8 cellular contexts compared by ENCODE assay signal in the genomic region with DNA sequence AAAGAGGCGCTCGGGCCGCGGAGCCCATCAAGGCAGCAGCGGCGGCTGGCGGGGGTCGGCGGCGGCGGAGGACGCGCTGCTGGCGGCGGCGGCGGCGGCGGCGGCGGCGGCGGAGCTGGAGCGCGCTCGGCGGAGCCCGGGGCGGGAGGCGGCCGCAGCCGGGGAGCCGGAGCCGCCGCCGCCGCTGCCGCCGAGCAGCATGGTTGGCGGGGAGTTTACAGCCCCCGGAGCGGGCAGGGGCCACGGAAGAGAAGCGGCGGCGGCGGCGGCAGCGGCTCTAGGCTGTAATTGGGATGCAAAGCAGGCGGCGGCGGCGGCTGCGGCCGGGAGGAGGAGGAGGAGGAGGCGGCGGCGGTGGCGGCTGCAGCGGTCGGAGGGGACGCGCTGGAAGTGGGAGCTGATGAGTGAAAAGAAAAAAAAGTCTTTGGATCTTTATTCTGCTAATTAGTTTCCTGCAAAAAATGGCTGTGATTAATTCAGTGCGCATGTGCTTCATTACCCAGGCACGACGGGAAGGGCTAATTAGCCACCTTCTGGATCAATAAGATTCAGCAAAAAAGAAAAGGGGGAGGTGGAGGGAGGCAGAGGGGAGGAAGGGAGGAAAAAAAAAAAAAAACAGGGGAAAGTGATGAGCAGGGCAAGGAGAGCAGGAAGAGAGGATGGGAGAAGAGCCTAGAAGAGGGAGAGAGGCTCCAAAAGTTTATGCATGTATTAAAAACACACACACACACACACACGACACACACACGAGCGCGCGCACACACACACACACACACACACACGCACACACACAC. TPM values are rescaled to one million over a fixed set of nuclear protein-coding genes. Genes with fewer than 3 reads are reported as not detected.
DNase-seq lines count a peak whose midpoint lies in the region; ATAC-seq and TF ChIP-seq lines count a peak whose summit lies in the region.

No MANE protein-coding gene starts in this region.

- peak overlapping the region; percentile 79 for H3K27ac Mint-ChIP-seq in stimulated activated naive B cell treated with anti-CD40 and anti-IgM and Interleukin-4, amounts not matched to agents 10 μg/mL and 1 μg/mL and 100 μg/mL, for 72 hours

- peak overlapping the region; percentile 89 for H3K4me3 Mint-ChIP-seq in stimulated activated naive B cell treated with anti-CD40 and anti-IgM and Interleukin-4, amounts not matched to agents 10 μg/mL and 1 μg/mL and 100 μg/mL, for 72 hours

- H3K9me3 Mint-ChIP-seq in stimulated activated naive B cell treated with anti-CD40 and anti-IgM and Interleukin-4, amounts not matched to agents 10 μg/mL and 1 μg/mL and 100 μg/mL, for 72 hours, result no peaks in the 10 kb centered on the region

- H3K4me3 ChIP-seq in body of pancreas, result peak overlapping the region; percentile 33 to 77

- H3K36me3 Mint-ChIP-seq in stimulated activated naive B cell treated with anti-CD40 and anti-IgM and Interleukin-4, amounts not matched to agents 10 μg/mL and 1 μg/mL and 100 μg/mL, for 72 hours, result peaks cover 0 to 2% of the 10 kb centered on the region in 2 donors

- H3K36me3 ChIP-seq in body of pancreas (replicated peaks in 1 of 2; ENCODE audit: insufficient read depth in 1 of 2, low read depth in 2 of 2), result no peaks in the 10 kb centered on the region

- no peaks in the 10 kb centered on the region for H3K27me3 ChIP-seq in body of pancreas

- H3K4me1 Mint-ChIP-seq in stimulated activated naive B cell treated with anti-CD40 and anti-IgM and Interleukin-4, amounts not matched to agents 10 μg/mL and 1 μg/mL and 100 μg/mL, for 72 hours, result peaks cover 20 to 45% of the 10 kb centered on the region in 2 donors

- H3K9me3 ChIP-seq in body of pancreas, result no peaks in the 10 kb centered on the region

- DNase-seq in ACHN (peak; percentile 41), NCI-H526 treated with DMSO at 0.1 percent for 48 hours (lab: John Stamatoyannopoulos, UW) (peak; percentile 75), body of pancreas (peak; percentile 41 to 62 (median 50)), kidney glomerular epithelial cell (lab: John Stamatoyannopoulos, UW) (peak; percentile 23), amniotic stem cell (lab: John Stamatoyannopoulos, UW) (no peak)
- no peak for DNase-seq in stimulated activated naive B cell treated with anti-CD40 and anti-IgM and Interleukin-4, amounts not matched to agents 10 μg/mL and 1 μg/mL and 100 μg/mL, for 72 hours

- peaks cover 40% of the 10 kb centered on the region for H3K4me1 ChIP-seq in body of pancreas

- H3K27me3 Mint-ChIP-seq in stimulated activated naive B cell treated with anti-CD40 and anti-IgM and Interleukin-4, amounts not matched to agents 10 μg/mL and 1 μg/mL and 100 μg/mL, for 72 hours, result peaks cover 44 to 50% of the 10 kb centered on the region in 2 donors

- TF ChIP-seq CTCF in body of pancreas (IDR thresholded peaks at IDR 0.05), result peak in 1 of 7 experiments; percentile 14

- H3K27ac ChIP-seq in body of pancreas, result peak overlapping the region; percentile 72 to 96 (median 95)

- TF ChIP-seq POLR2A in body of pancreas (IDR thresholded peaks at IDR 0.05), result peak in 2 of 3 donors; percentile 20 to 27

- intact Hi-C loops in body of pancreas (cut with DNase I), result no loop called here

- WGBS in body of pancreas, 2 donors, result 0% methylated on average over 30 to 41 of the region's 72 CpGs

- ATAC-seq in GM18498 (IDR thresholded peaks at IDR 0.05; ENCODE audit: unreplicated experiment) (peak; percentile 32), HG02943 (IDR thresholded peaks at IDR 0.05; ENCODE audit: low read depth, unreplicated experiment) (peak; percentile 32), body of pancreas (peak; percentile 19)
- ATAC-seq in stimulated activated naive B cell treated with anti-CD40 and anti-IgM and Interleukin-4, amounts not matched to agents 10 μg/mL and 1 μg/mL and 100 μg/mL, for 72 hours (replicated peaks), result peak; percentile 41 to 51

- in situ Hi-C loops in ACHN (cut with HindIII; ENCODE audit: low pct_ligation_motif_present, low pct_unique_long_range_greater_than_20kb, low sequenced_read_pairs), result no loop called here

RNA-seq across cellular contexts. Expression of a gene that starts 10.9 kb away (rescaled TPM):
- total RNA-seq in body of pancreas, result 10 to 100 TPM; 22.4 to 24.6 TPM

Comparison
In these comparisons a context has a peak if more than half of its experiments do, and no peak if none do; other contexts are left out.
1. DNase-seq: peak in ACHN (single experiment), NCI-H526 treated with DMSO at 0.1 percent for 48 hours (single experiment), body of pancreas (4 of 4) and kidney glomerular epithelial cell (single experiment); none in stimulated activated naive B cell treated with anti-CD40 and anti-IgM and Interleukin-4, amounts not matched to agents 10 μg/mL and 1 μg/mL and 100 μg/mL, for 72 hours (single experiment) and amniotic stem cell (single experiment).
2. Peak in every context shown above with its lines, with median percentiles within 50 percentile points of each other: ATAC-seq.